In the genomic region with DNA sequence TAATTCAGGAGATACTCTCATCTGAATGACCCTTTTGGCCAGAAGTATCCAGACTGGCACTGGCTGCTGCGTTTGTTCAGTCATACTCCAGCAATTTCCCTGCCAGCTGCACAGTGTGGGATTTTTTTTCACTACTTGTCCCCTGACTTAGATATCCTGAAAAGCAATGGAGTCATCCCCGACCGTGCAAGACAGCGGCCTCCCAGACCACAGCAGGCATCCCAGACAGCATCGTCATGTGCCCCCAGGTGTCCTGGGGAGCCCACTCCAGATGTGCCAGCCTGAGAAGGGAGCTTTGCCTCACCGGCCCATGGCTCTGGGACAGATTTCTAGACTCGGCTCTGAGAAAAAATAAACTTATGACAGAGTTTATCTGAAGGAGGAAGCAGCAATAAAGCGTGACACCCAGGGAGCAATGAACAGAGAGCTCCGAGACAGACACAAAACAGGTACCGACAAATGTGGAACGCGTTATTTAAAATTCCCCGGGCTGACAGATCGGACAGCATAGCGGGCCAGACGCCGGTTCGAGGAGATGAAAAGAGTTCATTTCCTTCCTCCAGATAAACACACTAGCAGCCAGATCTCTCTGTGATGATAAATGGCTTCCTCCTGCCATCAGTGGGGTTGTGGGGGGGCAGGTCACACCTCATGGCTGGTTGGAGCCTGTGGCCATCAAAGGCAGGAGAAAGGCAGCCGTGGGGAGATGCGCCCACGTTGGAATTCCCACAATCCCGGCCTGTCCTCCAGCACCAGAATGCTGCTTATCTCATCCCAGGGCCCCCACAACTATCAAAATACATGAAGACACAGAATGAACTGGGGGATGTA, we compare ENCODE assay signal across 1 cellular context.
TF ChIP-seq lines count a peak whose summit lies in the region.

No MANE protein-coding gene starts in this region.

TF ChIP-seq in GM23338, 12 proteins besides CTCF, POLR2A, EP300 and RAD21 (continued from another document):
- TF ChIP-seq, protein P1, sequence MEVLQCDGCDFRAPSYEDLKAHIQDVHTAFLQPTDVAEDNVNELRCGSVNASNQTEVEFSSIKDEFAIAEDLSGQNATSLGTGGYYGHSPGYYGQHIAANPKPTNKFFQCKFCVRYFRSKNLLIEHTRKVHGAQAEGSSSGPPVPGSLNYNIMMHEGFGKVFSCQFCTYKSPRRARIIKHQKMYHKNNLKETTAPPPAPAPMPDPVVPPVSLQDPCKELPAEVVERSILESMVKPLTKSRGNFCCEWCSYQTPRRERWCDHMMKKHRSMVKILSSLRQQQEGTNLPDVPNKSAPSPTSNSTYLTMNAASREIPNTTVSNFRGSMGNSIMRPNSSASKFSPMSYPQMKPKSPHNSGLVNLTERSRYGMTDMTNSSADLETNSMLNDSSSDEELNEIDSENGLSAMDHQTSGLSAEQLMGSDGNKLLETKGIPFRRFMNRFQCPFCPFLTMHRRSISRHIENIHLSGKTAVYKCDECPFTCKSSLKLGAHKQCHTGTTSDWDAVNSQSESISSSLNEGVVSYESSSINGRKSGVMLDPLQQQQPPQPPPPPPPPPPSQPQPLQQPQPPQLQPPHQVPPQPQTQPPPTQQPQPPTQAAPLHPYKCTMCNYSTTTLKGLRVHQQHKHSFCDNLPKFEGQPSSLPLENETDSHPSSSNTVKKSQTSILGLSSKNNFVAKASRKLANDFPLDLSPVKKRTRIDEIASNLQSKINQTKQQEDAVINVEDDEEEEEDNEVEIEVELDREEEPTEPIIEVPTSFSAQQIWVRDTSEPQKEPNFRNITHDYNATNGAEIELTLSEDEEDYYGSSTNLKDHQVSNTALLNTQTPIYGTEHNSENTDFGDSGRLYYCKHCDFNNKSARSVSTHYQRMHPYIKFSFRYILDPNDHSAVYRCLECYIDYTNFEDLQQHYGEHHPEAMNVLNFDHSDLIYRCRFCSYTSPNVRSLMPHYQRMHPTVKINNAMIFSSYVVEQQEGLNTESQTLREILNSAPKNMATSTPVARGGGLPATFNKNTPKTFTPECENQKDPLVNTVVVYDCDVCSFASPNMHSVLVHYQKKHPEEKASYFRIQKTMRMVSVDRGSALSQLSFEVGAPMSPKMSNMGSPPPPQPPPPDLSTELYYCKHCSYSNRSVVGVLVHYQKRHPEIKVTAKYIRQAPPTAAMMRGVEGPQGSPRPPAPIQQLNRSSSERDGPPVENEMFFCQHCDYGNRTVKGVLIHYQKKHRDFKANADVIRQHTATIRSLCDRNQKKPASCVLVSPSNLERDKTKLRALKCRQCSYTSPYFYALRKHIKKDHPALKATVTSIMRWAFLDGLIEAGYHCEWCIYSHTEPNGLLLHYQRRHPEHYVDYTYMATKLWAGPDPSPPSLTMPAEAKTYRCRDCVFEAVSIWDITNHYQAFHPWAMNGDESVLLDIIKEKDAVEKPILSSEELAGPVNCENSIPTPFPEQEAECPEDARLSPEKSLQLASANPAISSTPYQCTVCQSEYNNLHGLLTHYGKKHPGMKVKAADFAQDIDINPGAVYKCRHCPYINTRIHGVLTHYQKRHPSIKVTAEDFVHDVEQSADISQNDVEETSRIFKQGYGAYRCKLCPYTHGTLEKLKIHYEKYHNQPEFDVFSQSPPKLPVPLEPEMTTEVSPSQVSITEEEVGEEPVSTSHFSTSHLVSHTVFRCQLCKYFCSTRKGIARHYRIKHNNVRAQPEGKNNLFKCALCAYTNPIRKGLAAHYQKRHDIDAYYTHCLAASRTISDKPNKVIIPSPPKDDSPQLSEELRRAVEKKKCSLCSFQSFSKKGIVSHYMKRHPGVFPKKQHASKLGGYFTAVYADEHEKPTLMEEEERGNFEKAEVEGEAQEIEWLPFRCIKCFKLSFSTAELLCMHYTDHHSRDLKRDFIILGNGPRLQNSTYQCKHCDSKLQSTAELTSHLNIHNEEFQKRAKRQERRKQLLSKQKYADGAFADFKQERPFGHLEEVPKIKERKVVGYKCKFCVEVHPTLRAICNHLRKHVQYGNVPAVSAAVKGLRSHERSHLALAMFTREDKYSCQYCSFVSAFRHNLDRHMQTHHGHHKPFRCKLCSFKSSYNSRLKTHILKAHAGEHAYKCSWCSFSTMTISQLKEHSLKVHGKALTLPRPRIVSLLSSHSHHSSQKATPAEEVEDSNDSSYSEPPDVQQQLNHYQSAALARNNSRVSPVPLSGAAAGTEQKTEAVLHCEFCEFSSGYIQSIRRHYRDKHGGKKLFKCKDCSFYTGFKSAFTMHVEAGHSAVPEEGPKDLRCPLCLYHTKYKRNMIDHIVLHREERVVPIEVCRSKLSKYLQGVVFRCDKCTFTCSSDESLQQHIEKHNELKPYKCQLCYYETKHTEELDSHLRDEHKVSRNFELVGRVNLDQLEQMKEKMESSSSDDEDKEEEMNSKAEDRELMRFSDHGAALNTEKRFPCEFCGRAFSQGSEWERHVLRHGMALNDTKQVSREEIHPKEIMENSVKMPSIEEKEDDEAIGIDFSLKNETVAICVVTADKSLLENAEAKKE (CRISPR knock-in tag; IDR thresholded peaks at IDR 0.05): no peak
- no peak for TF ChIP-seq POLR2AphosphoS5 (IDR thresholded peaks at IDR 0.05; ENCODE audit: low read depth)
- TF ChIP-seq EZH2phosphoT487 (IDR thresholded peaks at IDR 0.05; ENCODE audit: unreplicated experiment): no peak
- TF ChIP-seq CREB1 (CRISPR knock-in tag; IDR thresholded peaks at IDR 0.05; ENCODE audit: low read depth): no peak
- TF ChIP-seq ZNF331 (CRISPR knock-in tag; IDR thresholded peaks at IDR 0.05; ENCODE audit: low read depth): no peak
- no peak for TF ChIP-seq JUNB (IDR thresholded peaks at IDR 0.05; ENCODE audit: unreplicated experiment)
- TF ChIP-seq, protein P2, sequence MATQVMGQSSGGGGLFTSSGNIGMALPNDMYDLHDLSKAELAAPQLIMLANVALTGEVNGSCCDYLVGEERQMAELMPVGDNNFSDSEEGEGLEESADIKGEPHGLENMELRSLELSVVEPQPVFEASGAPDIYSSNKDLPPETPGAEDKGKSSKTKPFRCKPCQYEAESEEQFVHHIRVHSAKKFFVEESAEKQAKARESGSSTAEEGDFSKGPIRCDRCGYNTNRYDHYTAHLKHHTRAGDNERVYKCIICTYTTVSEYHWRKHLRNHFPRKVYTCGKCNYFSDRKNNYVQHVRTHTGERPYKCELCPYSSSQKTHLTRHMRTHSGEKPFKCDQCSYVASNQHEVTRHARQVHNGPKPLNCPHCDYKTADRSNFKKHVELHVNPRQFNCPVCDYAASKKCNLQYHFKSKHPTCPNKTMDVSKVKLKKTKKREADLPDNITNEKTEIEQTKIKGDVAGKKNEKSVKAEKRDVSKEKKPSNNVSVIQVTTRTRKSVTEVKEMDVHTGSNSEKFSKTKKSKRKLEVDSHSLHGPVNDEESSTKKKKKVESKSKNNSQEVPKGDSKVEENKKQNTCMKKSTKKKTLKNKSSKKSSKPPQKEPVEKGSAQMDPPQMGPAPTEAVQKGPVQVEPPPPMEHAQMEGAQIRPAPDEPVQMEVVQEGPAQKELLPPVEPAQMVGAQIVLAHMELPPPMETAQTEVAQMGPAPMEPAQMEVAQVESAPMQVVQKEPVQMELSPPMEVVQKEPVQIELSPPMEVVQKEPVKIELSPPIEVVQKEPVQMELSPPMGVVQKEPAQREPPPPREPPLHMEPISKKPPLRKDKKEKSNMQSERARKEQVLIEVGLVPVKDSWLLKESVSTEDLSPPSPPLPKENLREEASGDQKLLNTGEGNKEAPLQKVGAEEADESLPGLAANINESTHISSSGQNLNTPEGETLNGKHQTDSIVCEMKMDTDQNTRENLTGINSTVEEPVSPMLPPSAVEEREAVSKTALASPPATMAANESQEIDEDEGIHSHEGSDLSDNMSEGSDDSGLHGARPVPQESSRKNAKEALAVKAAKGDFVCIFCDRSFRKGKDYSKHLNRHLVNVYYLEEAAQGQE (IDR thresholded peaks at IDR 0.05; ENCODE audit: unreplicated experiment): no peak
- TF ChIP-seq NANOG (IDR thresholded peaks at IDR 0.05; ENCODE audit: borderline replicate concordance): no peak
- no peak for TF ChIP-seq ZNF114 (CRISPR knock-in tag; IDR thresholded peaks at IDR 0.05)
